Comparison of ENCODE assay signal across 1 cellular context in the genomic region with DNA sequence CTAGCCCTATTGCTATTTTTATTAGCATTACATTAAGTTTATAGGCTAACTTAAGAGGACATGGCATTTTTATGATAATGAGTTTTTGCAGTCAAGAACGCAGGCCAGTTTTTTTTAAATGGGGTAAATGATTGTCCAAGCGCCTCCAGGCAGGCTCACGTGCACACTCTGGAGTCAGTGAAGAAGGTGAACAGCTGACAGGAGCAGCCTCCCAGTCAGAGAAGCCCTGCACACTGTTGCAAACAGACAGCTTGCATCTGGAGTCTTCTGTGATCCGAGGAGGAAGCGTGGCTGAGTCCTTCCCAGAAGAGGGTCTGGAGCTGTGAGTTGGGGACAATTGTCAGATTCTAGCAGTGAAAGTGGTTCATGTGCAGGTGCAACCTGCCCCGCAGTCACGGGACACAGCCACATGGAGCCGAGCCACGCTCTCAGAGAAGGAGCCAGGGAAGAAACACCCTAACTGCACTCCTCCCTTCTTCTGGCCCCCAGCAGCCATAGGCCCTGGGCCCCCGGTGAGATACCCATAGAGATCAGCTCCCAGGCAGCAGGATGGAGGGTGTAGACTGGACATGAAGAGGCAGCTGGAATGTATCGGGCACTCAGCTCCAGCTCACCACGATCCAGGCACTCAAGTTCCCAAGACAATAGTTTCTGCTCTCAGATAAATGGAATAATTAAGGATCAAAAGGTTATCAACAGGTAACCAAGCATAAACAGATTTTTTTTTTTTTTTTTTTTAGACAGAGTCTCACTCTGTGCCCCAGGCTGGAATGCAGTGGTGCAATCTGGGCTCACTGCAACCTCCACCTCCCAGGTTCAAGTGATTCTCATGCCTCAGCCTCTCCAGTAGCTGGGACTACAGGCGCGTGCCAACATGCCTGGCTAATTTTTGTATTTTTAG.
TF ChIP-seq lines count a peak whose summit lies in the region.

No MANE protein-coding gene starts in this region.

TF ChIP-seq in GM23338, 12 proteins besides CTCF, POLR2A, EP300 and RAD21 (continued from another document):
- TF ChIP-seq ZNF462 (CRISPR knock-in tag; IDR thresholded peaks at IDR 0.05) (no peak), CREB1 (CRISPR knock-in tag; IDR thresholded peaks at IDR 0.05; ENCODE audit: low read depth) (no peak), ZNF331 (CRISPR knock-in tag; IDR thresholded peaks at IDR 0.05; ENCODE audit: low read depth) (no peak), POLR2AphosphoS5 (IDR thresholded peaks at IDR 0.05; ENCODE audit: low read depth) (no peak), JUNB (IDR thresholded peaks at IDR 0.05; ENCODE audit: unreplicated experiment) (no peak), STAT1 (IDR thresholded peaks at IDR 0.05; ENCODE audit: unreplicated experiment) (no peak), REST (IDR thresholded peaks at IDR 0.05; ENCODE audit: unreplicated experiment) (no peak), EZH2phosphoT487 (IDR thresholded peaks at IDR 0.05; ENCODE audit: unreplicated experiment) (no peak), EZH2 (IDR thresholded peaks at IDR 0.05; ENCODE audit: low read depth, unreplicated experiment) (no peak), ETS1 (IDR thresholded peaks at IDR 0.05) (no peak)
